24 cellular contexts compared by ENCODE assay signal in the genomic region with DNA sequence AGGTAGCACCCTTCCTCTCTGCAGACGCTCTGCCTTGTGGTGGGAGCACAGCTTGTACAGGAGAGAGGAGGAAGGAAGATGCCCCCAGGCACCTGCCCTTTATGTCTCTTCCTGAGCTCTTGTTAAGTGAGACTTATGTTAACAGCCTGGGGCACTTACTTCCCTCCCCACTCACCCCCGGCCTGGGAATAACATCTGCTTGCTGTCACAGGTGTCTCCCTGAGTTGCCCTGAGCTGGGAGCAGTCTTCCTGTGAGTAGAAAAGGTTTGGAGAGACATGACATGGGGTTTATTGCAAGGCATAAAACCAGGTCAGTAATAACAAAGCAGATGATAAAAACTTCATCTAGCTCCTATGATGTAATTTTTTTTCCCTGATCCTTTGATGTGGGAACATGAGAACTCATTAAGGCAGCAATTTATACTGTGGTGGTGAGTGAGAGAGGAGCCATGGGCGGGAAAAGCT. TPM values are rescaled to one million over a fixed set of nuclear protein-coding genes. Genes with fewer than 3 reads are reported as not detected.
"Had no signal": no experiment of that assay in that cellular context is flagged by ENCODE, and none has a peak within 500 bp of the region (broad histone marks: within the 10 kb centered on the region; RNA-seq: fewer than 3 reads in every experiment).

No MANE protein-coding gene starts in this region.

- H3K27ac Mint-ChIP-seq: activated CD4-positive, alpha-beta T cell treated with anti-CD3 and anti-CD28 coated beads, Interleukin-2, amount 10 ng/mL, durations not matched to agents 24 days and 14 days; activated CD8-positive, alpha-beta T cell treated with anti-CD3 and anti-CD28 coated beads, Interleukin-2, amount 10 ng/mL, durations not matched to agents 7 days and 5 days; activated naive CD4-positive, alpha-beta T cell treated with anti-CD3 and anti-CD28 coated beads, Interleukin-2, amount 10 ng/mL, durations not matched to agents 7 days and 5 days; activated naive CD8-positive, alpha-beta T cell treated with anti-CD3 and anti-CD28 coated beads, Interleukin-2, amount 50 U/mL, for 24 hours; endodermal cell; natural killer cell; stimulated activated naive B cell treated with anti-CD40 and anti-IgM and Interleukin-4, amounts not matched to agents 10 μg/mL and 1 μg/mL and 100 μg/mL, for 72 hours had no signal

- H3K36me3 Mint-ChIP-seq: activated naive CD4-positive, alpha-beta T cell treated with anti-CD3 and anti-CD28 coated beads, Interleukin-2, amount 10 ng/mL, durations not matched to agents 7 days and 5 days; natural killer cell; stimulated activated naive B cell treated with anti-CD40 and anti-IgM and Interleukin-4, amounts not matched to agents 10 μg/mL and 1 μg/mL and 100 μg/mL, for 72 hours had no signal

- FAIRE-seq: colon, islet of Langerhans had no signal

- H3K4me3 Mint-ChIP-seq: activated CD4-positive, alpha-beta T cell treated with anti-CD3 and anti-CD28 coated beads, Interleukin-2, amount 10 ng/mL, durations not matched to agents 24 days and 14 days; activated CD8-positive, alpha-beta T cell treated with anti-CD3 and anti-CD28 coated beads, Interleukin-2, amount 10 ng/mL, durations not matched to agents 7 days and 5 days; activated naive CD4-positive, alpha-beta T cell treated with anti-CD3 and anti-CD28 coated beads, Interleukin-2, amount 10 ng/mL, durations not matched to agents 7 days and 5 days; activated naive CD8-positive, alpha-beta T cell treated with anti-CD3 and anti-CD28 coated beads, Interleukin-2, amount 50 U/mL, for 24 hours; activated T-cell treated with anti-CD3 and anti-CD28 coated beads, Interleukin-2, amount 50 U/mL, for 4 hours; endodermal cell; natural killer cell; stimulated activated naive B cell treated with anti-CD40 and anti-IgM and Interleukin-4, amounts not matched to agents 10 μg/mL and 1 μg/mL and 100 μg/mL, for 72 hours had no signal

- H3K9me3 ChIP-seq: lower lobe of right lung, spleen, upper lobe of right lung had no signal

- H3K4me3 ChIP-seq: hepatocyte, lower lobe of right lung, spleen, upper lobe of right lung had no signal

- H3K36me3 ChIP-seq: brain microvascular endothelial cell, lower lobe of right lung, spleen, upper lobe of right lung had no signal

- H3K4me1 ChIP-seq: lower lobe of right lung, upper lobe of right lung had no signal

- H3K79me2 ChIP-seq: hepatocyte had no signal

- H3K9me3 Mint-ChIP-seq: activated CD4-positive, alpha-beta T cell treated with anti-CD3 and anti-CD28 coated beads, Interleukin-2, amount 10 ng/mL, durations not matched to agents 24 days and 14 days; activated naive CD4-positive, alpha-beta T cell treated with anti-CD3 and anti-CD28 coated beads, Interleukin-2, amount 10 ng/mL, durations not matched to agents 7 days and 5 days; activated naive CD8-positive, alpha-beta T cell treated with anti-CD3 and anti-CD28 coated beads, Interleukin-2, amount 50 U/mL, for 24 hours; activated T-cell treated with anti-CD3 and anti-CD28 coated beads, Interleukin-2, amount 50 U/mL, for 4 hours; endodermal cell; natural killer cell had no signal

- DNase-seq: activated CD4-positive, alpha-beta T cell treated with anti-CD3 and anti-CD28 coated beads, Interleukin-2, amount 10 ng/mL, durations not matched to agents 24 days and 14 days; activated CD4-positive, CD25-positive, alpha-beta regulatory T cell; activated CD8-positive, alpha-beta T cell treated with anti-CD3 and anti-CD28 coated beads, Interleukin-2, amount 10 ng/mL, durations not matched to agents 7 days and 5 days; activated effector memory CD4-positive, alpha-beta T cell treated with Interleukin-2 at 50 U/mL for 16 hours; activated naive CD4-positive, alpha-beta T cell treated with anti-CD3 and anti-CD28 coated beads, Interleukin-2, amount 10 ng/mL, durations not matched to agents 7 days and 5 days; activated naive CD8-positive, alpha-beta T cell treated with anti-CD3 and anti-CD28 coated beads, Interleukin-2, amount 50 U/mL, for 24 hours; activated T-cell treated with anti-CD3 and anti-CD28 coated beads, Interleukin-2, amount 50 U/mL, for 4 hours; anterior cingulate cortex; brain microvascular endothelial cell; central memory CD4-positive, alpha-beta T cell; endodermal cell; foreskin keratinocyte; left colon; lower lobe of right lung; natural killer cell; nucleus accumbens; spleen; stimulated activated naive B cell treated with anti-CD40 and anti-IgM and Interleukin-4, amounts not matched to agents 10 μg/mL and 1 μg/mL and 100 μg/mL, for 72 hours; upper lobe of right lung had no signal

- H3K27ac ChIP-seq: brain microvascular endothelial cell, foreskin keratinocyte, hepatocyte, lower lobe of right lung, spleen, upper lobe of right lung had no signal

- H3K4me1 Mint-ChIP-seq: activated CD4-positive, alpha-beta T cell treated with anti-CD3 and anti-CD28 coated beads, Interleukin-2, amount 10 ng/mL, durations not matched to agents 24 days and 14 days; activated naive CD4-positive, alpha-beta T cell treated with anti-CD3 and anti-CD28 coated beads, Interleukin-2, amount 10 ng/mL, durations not matched to agents 7 days and 5 days; activated naive CD8-positive, alpha-beta T cell treated with anti-CD3 and anti-CD28 coated beads, Interleukin-2, amount 50 U/mL, for 24 hours; natural killer cell had no signal

- ATAC-seq: activated CD8-positive, alpha-beta T cell treated with anti-CD3 and anti-CD28 coated beads, Interleukin-2, amount 10 ng/mL, durations not matched to agents 7 days and 5 days; activated naive CD8-positive, alpha-beta T cell treated with anti-CD3 and anti-CD28 coated beads, Interleukin-2, amount 50 U/mL, for 24 hours; activated T-cell treated with anti-CD3 and anti-CD28 coated beads, Interleukin-2, amount 50 U/mL, for 4 hours; foreskin keratinocyte; left colon; lower lobe of right lung; natural killer cell; stimulated activated naive B cell treated with anti-CD40 and anti-IgM and Interleukin-4, amounts not matched to agents 10 μg/mL and 1 μg/mL and 100 μg/mL, for 72 hours; upper lobe of right lung had no signal

- H3K4me2 ChIP-seq: hepatocyte had no signal

- H2AFZ ChIP-seq: hepatocyte had no signal

RNA-seq across cellular contexts. Expression of a gene that starts 1.9 kb away (rescaled TPM):
- total RNA-seq: activated CD4-positive, alpha-beta T cell treated with anti-CD3 and anti-CD28 coated beads, Interleukin-2, amount 10 ng/mL, durations not matched to agents 24 days and 14 days; activated CD8-positive, alpha-beta T cell treated with anti-CD3 and anti-CD28 coated beads, Interleukin-2, amount 10 ng/mL, durations not matched to agents 7 days and 5 days; activated T-cell treated with anti-CD3 and anti-CD28 coated beads, Interleukin-2, amount 50 U/mL, for 4 hours; epithelial cell of proximal tubule; fibroblast of lung; foreskin keratinocyte; left colon; natural killer cell; spleen; upper lobe of right lung had no signal

RNA-seq across cellular contexts. Expression of a gene that starts 12.4 kb away (rescaled TPM):
- total RNA-seq: activated CD4-positive, alpha-beta T cell treated with anti-CD3 and anti-CD28 coated beads, Interleukin-2, amount 10 ng/mL, durations not matched to agents 24 days and 14 days; activated CD8-positive, alpha-beta T cell treated with anti-CD3 and anti-CD28 coated beads, Interleukin-2, amount 10 ng/mL, durations not matched to agents 7 days and 5 days had no signal

RNA-seq across cellular contexts. Expression of a gene that starts 49.1 kb away (rescaled TPM):
- total RNA-seq: fibroblast of lung, foreskin keratinocyte had no signal
